ENCODE assay signal across 10 cellular contexts in genomic region chr4:83255584-83255983, GRCh38. TPM values are rescaled to one million over a fixed set of nuclear protein-coding genes. Genes with fewer than 3 reads are reported as not detected.
DNase-seq lines count a peak whose midpoint lies in the region; ATAC-seq and TF ChIP-seq lines count a peak whose summit lies in the region.
"Had no signal": no experiment of that assay in that cellular context is flagged by ENCODE, and none has a peak within 500 bp of the region (broad histone marks: within the 10 kb centered on the region; RNA-seq: fewer than 3 reads in every experiment).

No MANE protein-coding gene starts in this region.

- H3K27ac ChIP-seq in osteoblast (ENCODE audit: low read depth, low read length), result no peak overlapping the region

- H3K27me3 ChIP-seq in osteoblast (ENCODE audit: insufficient read depth, low read length), result no peaks in the 10 kb centered on the region

- TF ChIP-seq CTCF in osteoblast (IDR thresholded peaks at IDR 0.05; ENCODE audit: extremely low read depth, low read depth, low read length), result no peak

- no peak for ATAC-seq in GM18498 (IDR thresholded peaks at IDR 0.05; ENCODE audit: unreplicated experiment)
- no peak for ATAC-seq in HG03095 (IDR thresholded peaks at IDR 0.05; ENCODE audit: unreplicated experiment)
- no peak for ATAC-seq in GM19395 (IDR thresholded peaks at IDR 0.05; ENCODE audit: unreplicated experiment)

- H3K9me3 ChIP-seq in osteoblast (ENCODE audit: low read depth, low read length), result no peaks in the 10 kb centered on the region

- H2AFZ ChIP-seq in osteoblast (ENCODE audit: low read length), result no peak overlapping the region

- H3K36me3 ChIP-seq in osteoblast (ENCODE audit: insufficient read depth, low read length), result no peaks in the 10 kb centered on the region

- DNase-seq in EL (peak; percentile 95), NCI-H69 (lab: John Stamatoyannopoulos, UW) (peak; percentile 29), dedifferentiated amniotic fluid mesenchymal stem cell (ENCODE audit: extremely low spot score) (peak; percentile 24), osteoblast (ENCODE audit: insufficient read length, low spot score, missing footprints) (peak; percentile 58)
- DNase-seq in activated naive CD4-positive, alpha-beta T cell (lab: John Stamatoyannopoulos, UW), result no peak
- DNase-seq: activated CD8-positive, alpha-beta memory T cell treated with anti-CD3 and anti-CD28 coated beads, Interleukin-2, amount 50 U/mL, for 4 hours; caudate nucleus had no signal

- H3K4me3 ChIP-seq in osteoblast (ENCODE audit: insufficient read depth, low read length), result no peak overlapping the region

- H3K79me2 ChIP-seq in osteoblast (ENCODE audit: insufficient read depth, low read length), result no peaks in the 10 kb centered on the region

- no peaks in the 10 kb centered on the region for H4K20me1 ChIP-seq in osteoblast (ENCODE audit: insufficient read depth, low read length)

- H3K4me2 ChIP-seq in osteoblast (ENCODE audit: insufficient read depth, low read length), result no peak overlapping the region

- H3K4me1 ChIP-seq in osteoblast (ENCODE audit: insufficient read depth, low read length), result peaks cover 37% of the 10 kb centered on the region

RNA-seq across cellular contexts. Expression of gene COQ2, which starts 29.0 kb away (rescaled TPM):
- 14.1 and 17.1 TPM in 2 replicates for total RNA-seq in osteoblast

Comparison
In these comparisons a context has a peak if more than half of its experiments do, and no peak if none do; other contexts are left out.
1. DNase-seq: peak in EL (single experiment), NCI-H69 (single experiment), dedifferentiated amniotic fluid mesenchymal stem cell (single experiment) and osteoblast (single experiment); none in activated naive CD4-positive, alpha-beta T cell (0 of 4).